Comparison of ENCODE assay signal across 33 cellular contexts in the genomic region with DNA sequence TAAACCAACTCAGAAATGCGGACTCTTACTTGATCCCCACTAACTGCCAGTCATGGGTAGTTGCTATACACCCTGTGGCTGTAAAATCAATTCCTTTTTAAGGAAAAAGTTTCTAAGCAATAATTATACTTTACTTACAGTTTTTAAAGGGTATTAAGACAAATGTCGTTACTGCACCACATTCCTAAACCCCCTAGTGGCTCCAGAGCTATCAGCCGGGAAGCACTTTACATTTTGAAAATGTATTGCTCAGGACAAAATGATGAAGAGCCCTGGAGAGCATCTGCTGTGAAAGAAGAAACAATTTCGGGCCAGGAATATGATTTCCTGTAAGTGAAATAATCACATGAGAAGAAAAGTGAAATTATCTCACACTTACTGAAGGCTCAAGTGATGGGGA. TPM values are rescaled to one million over a fixed set of nuclear protein-coding genes. Genes with fewer than 3 reads are reported as not detected.
"Had no signal": no experiment of that assay in that cellular context is flagged by ENCODE, and none has a peak within 500 bp of the region (broad histone marks: within the 10 kb centered on the region; RNA-seq: fewer than 3 reads in every experiment).

No MANE protein-coding gene starts in this region.

- H3K27ac ChIP-seq: adrenal gland, body of pancreas, breast epithelium, cardiac muscle cell, colonic mucosa, foreskin keratinocyte, gastrocnemius medialis, heart right ventricle had no signal

- H3K4me3 ChIP-seq: adrenal gland, body of pancreas, breast epithelium, cardiac muscle cell, colonic mucosa, gastrocnemius medialis, heart right ventricle had no signal

- H3K4me1 ChIP-seq: adrenal gland, breast epithelium, colonic mucosa, foreskin keratinocyte, gastrocnemius medialis had no signal

- H3K9me3 Mint-ChIP-seq: activated naive CD4-positive, alpha-beta T cell treated with anti-CD3 and anti-CD28 coated beads for 36 hours had no signal

- H3K27ac Mint-ChIP-seq: activated CD8-positive, alpha-beta memory T cell treated with anti-CD3 and anti-CD28 coated beads, Interleukin-2, amount 10 ng/mL, durations not matched to agents 7 days and 5 days; activated CD8-positive, alpha-beta T cell treated with anti-CD3 and anti-CD28 coated beads, Interleukin-2, amount 10 ng/mL, durations not matched to agents 7 days and 5 days; activated naive CD4-positive, alpha-beta T cell treated with anti-CD3 and anti-CD28 coated beads for 36 hours; activated naive CD4-positive, alpha-beta T cell treated with anti-CD3 and anti-CD28 coated beads, Interleukin-2, amount 50 U/mL, for 24 hours; activated naive CD8-positive, alpha-beta T cell treated with anti-CD3 and anti-CD28 coated beads for 36 hours; activated naive CD8-positive, alpha-beta T cell treated with anti-CD3 and anti-CD28 coated beads, Interleukin-2, amount 50 U/mL, for 24 hours; activated T-helper 1 cell treated with anti-CD3 and anti-CD28 coated beads, Interleukin-12 subunit alpha, Interleukin-12 subunit beta, Interleukin-2, Interleukin-4 antibody, amounts not matched to agents 30 ng/mL and 10 ng/mL and 1 ng/mL, durations not matched to agents 14 hours and 24 hours and 36 hours; activated T-helper 2 cell treated with anti-CD3 and anti-CD28 coated beads, Interferon-gamma antibody, Interleukin-2, Interleukin-4, amounts not matched to agents 10 μg/mL and 5 μg/mL and 100 μg/mL, durations not matched to agents 14 hours and 24 hours and 36 hours had no signal

- H3K36me3 ChIP-seq: adrenal gland, breast epithelium, cardiac muscle cell, colonic mucosa, gastrocnemius medialis had no signal

- H3K27me3 ChIP-seq: adrenal gland, body of pancreas, breast epithelium, cardiac muscle cell, colonic mucosa, foreskin keratinocyte, gastrocnemius medialis, heart right ventricle had no signal

- ATAC-seq: activated CD8-positive, alpha-beta memory T cell treated with anti-CD3 and anti-CD28 coated beads, Interleukin-2, amount 10 ng/mL, durations not matched to agents 7 days and 5 days; activated CD8-positive, alpha-beta T cell treated with anti-CD3 and anti-CD28 coated beads, Interleukin-2, amount 10 ng/mL, durations not matched to agents 7 days and 5 days; activated naive CD8-positive, alpha-beta T cell treated with anti-CD3 and anti-CD28 coated beads, Interleukin-2, amount 50 U/mL, for 24 hours; body of pancreas; esophagus mucosa; foreskin keratinocyte; gastrocnemius medialis; heart right ventricle had no signal

- H3K4me1 Mint-ChIP-seq: activated CD8-positive, alpha-beta memory T cell treated with anti-CD3 and anti-CD28 coated beads, Interleukin-2, amount 10 ng/mL, durations not matched to agents 7 days and 5 days; activated naive CD4-positive, alpha-beta T cell treated with anti-CD3 and anti-CD28 coated beads, Interleukin-2, amount 50 U/mL, for 24 hours; activated naive CD8-positive, alpha-beta T cell treated with anti-CD3 and anti-CD28 coated beads for 36 hours; activated naive CD8-positive, alpha-beta T cell treated with anti-CD3 and anti-CD28 coated beads, Interleukin-2, amount 50 U/mL, for 24 hours had no signal

- H3K36me3 Mint-ChIP-seq: activated CD8-positive, alpha-beta memory T cell treated with anti-CD3 and anti-CD28 coated beads, Interleukin-2, amount 10 ng/mL, durations not matched to agents 7 days and 5 days; activated naive CD4-positive, alpha-beta T cell treated with anti-CD3 and anti-CD28 coated beads, Interleukin-2, amount 50 U/mL, for 24 hours; activated naive CD8-positive, alpha-beta T cell treated with anti-CD3 and anti-CD28 coated beads for 36 hours had no signal

- DNase-seq: activated CD4-positive, alpha-beta T cell treated with anti-CD3 and anti-CD28 coated beads for 1 hour; activated CD4-positive, alpha-beta T cell treated with anti-CD3 and anti-CD28 coated beads for 4 hours; activated CD4-positive, alpha-beta T cell treated with anti-CD3 and anti-CD28 coated beads, Interleukin-2, amount 50 U/mL, for 1 hour; activated CD4-positive, alpha-beta T cell treated with anti-CD3 and anti-CD28 coated beads, Interleukin-2, amount 50 U/mL, for 48 hours; activated CD8-positive, alpha-beta memory T cell treated with anti-CD3 and anti-CD28 coated beads, Interleukin-2, amount 10 ng/mL, durations not matched to agents 7 days and 5 days; activated CD8-positive, alpha-beta memory T cell treated with anti-CD3 and anti-CD28 coated beads, Interleukin-2, amount 50 U/mL, for 4 hours; activated CD8-positive, alpha-beta T cell treated with anti-CD3 and anti-CD28 coated beads, Interleukin-2, amount 10 ng/mL, durations not matched to agents 7 days and 5 days; activated effector memory CD4-positive, alpha-beta T cell treated with anti-CD3 and anti-CD28 coated beads, Interleukin-2, amount 50 U/mL, for 16 hours; activated naive CD4-positive, alpha-beta T cell treated with anti-CD3 and anti-CD28 coated beads for 36 hours; activated naive CD8-positive, alpha-beta T cell treated with anti-CD3 and anti-CD28 coated beads for 36 hours; activated naive CD8-positive, alpha-beta T cell treated with anti-CD3 and anti-CD28 coated beads, Interleukin-2, amount 50 U/mL, for 24 hours; activated T-cell treated with anti-CD3 and anti-CD28 coated beads, Interleukin-2, amount 50 U/mL, for 1 hour; activated T-cell treated with anti-CD3 and anti-CD28 coated beads, Interleukin-2, amount 50 U/mL, for 48 hours; adrenal gland; amygdala; aorta; body of pancreas; central memory CD4-positive, alpha-beta T cell; cerebellar nuclear complex; colonic mucosa; effector CD8-positive, alpha-beta T cell; foreskin keratinocyte; gastrocnemius medialis; heart right ventricle; T-helper 2 cell had no signal

- H3K27me3 Mint-ChIP-seq: activated CD8-positive, alpha-beta memory T cell treated with anti-CD3 and anti-CD28 coated beads, Interleukin-2, amount 10 ng/mL, durations not matched to agents 7 days and 5 days; activated naive CD4-positive, alpha-beta T cell treated with anti-CD3 and anti-CD28 coated beads, Interleukin-2, amount 50 U/mL, for 24 hours had no signal

- H3K4me3 Mint-ChIP-seq: activated CD8-positive, alpha-beta memory T cell treated with anti-CD3 and anti-CD28 coated beads, Interleukin-2, amount 10 ng/mL, durations not matched to agents 7 days and 5 days; activated CD8-positive, alpha-beta T cell treated with anti-CD3 and anti-CD28 coated beads, Interleukin-2, amount 10 ng/mL, durations not matched to agents 7 days and 5 days; activated naive CD4-positive, alpha-beta T cell treated with anti-CD3 and anti-CD28 coated beads for 36 hours; activated naive CD4-positive, alpha-beta T cell treated with anti-CD3 and anti-CD28 coated beads, Interleukin-2, amount 50 U/mL, for 24 hours; activated naive CD8-positive, alpha-beta T cell treated with anti-CD3 and anti-CD28 coated beads for 36 hours; activated naive CD8-positive, alpha-beta T cell treated with anti-CD3 and anti-CD28 coated beads, Interleukin-2, amount 50 U/mL, for 24 hours; activated T-helper 1 cell treated with anti-CD3 and anti-CD28 coated beads, Interleukin-12 subunit alpha, Interleukin-12 subunit beta, Interleukin-2, Interleukin-4 antibody, amounts not matched to agents 30 ng/mL and 10 ng/mL and 1 ng/mL, durations not matched to agents 14 hours and 24 hours and 36 hours had no signal

RNA-seq across cellular contexts. Expression of a gene that starts 36.7 kb away (rescaled TPM):
- total RNA-seq: activated CD8-positive, alpha-beta memory T cell treated with anti-CD3 and anti-CD28 coated beads for 36 hours; activated CD8-positive, alpha-beta memory T cell treated with anti-CD3 and anti-CD28 coated beads, Interleukin-2, amount 10 ng/mL, durations not matched to agents 7 days and 5 days; activated CD8-positive, alpha-beta T cell treated with anti-CD3 and anti-CD28 coated beads, Interleukin-2, amount 10 ng/mL, durations not matched to agents 7 days and 5 days; activated naive CD4-positive, alpha-beta T cell treated with anti-CD3 and anti-CD28 coated beads for 36 hours; activated naive CD8-positive, alpha-beta T cell treated with anti-CD3 and anti-CD28 coated beads for 36 hours; activated T-helper 1 cell treated with anti-CD3 and anti-CD28 coated beads, Interleukin-12 subunit alpha, Interleukin-12 subunit beta, Interleukin-2, Interleukin-4 antibody, amounts not matched to agents 30 ng/mL and 10 ng/mL and 1 ng/mL, durations not matched to agents 14 hours and 24 hours and 36 hours; activated T-helper 2 cell treated with anti-CD3 and anti-CD28 coated beads, Interferon-gamma antibody, Interleukin-2, Interleukin-4, amounts not matched to agents 10 μg/mL and 5 μg/mL and 100 μg/mL, durations not matched to agents 14 hours and 24 hours and 36 hours; T-helper 1 cell treated with Interleukin-12 subunit alpha and Interleukin-12 subunit beta and Interleukin-4 antibody, amounts not matched to agents 30 ng/mL and 1 ng/mL, for 36 hours had no signal
- polyA plus RNA-seq: cardiac muscle cell, foreskin keratinocyte had no signal
